ENCODE assay signal across 25 cellular contexts in genomic region chr18:69808399-69808798, GRCh38.
DNase-seq lines count a peak whose midpoint lies in the region; ATAC-seq and TF ChIP-seq lines count a peak whose summit lies in the region.
"Had no signal": no experiment of that assay in that cellular context is flagged by ENCODE, and none has a peak within 500 bp of the region (broad histone marks: within the 10 kb centered on the region; RNA-seq: fewer than 3 reads in every experiment).

No MANE protein-coding gene starts in this region.

- H3K36me3 ChIP-seq in GM23338 (ENCODE audit: insufficient read depth): no peaks in the 10 kb centered on the region
- H3K36me3 ChIP-seq in endodermal cell (ENCODE audit: control insufficient read depth, insufficient read depth, low read length): no peaks in the 10 kb centered on the region
- H3K36me3 ChIP-seq in suprapubic skin: no peaks in the 10 kb centered on the region
- H3K36me3 ChIP-seq: BE2C, BLaER1 had no signal

- no peaks in the 10 kb centered on the region for H3K36me3 Mint-ChIP-seq in GM23338 (ENCODE audit: low read depth)
- no peaks in the 10 kb centered on the region for H3K36me3 Mint-ChIP-seq in endodermal cell (ENCODE audit: low read depth)
- H3K36me3 Mint-ChIP-seq: CD14-positive monocyte; CD4-positive, CD25-positive, alpha-beta regulatory T cell had no signal

- H3K27ac ChIP-seq in GM23338 (ENCODE audit: low read depth): no peak overlapping the region
- H3K27ac ChIP-seq in endodermal cell (ENCODE audit: low read depth, low read length): no peak overlapping the region
- no peak overlapping the region for H3K27ac ChIP-seq in suprapubic skin
- H3K27ac ChIP-seq: BLaER1 had no signal

- peaks cover 11% of the 10 kb centered on the region; the same call in 1 of the 2 replicates for H3K9me2 ChIP-seq in GM23338 (ENCODE audit: insufficient read depth)

- H3K4me3 Mint-ChIP-seq in GM23338: no peak overlapping the region
- H3K4me3 Mint-ChIP-seq in endodermal cell: no peak overlapping the region
- H3K4me3 Mint-ChIP-seq: CD14-positive monocyte; CD4-positive, alpha-beta memory T cell; CD4-positive, CD25-positive, alpha-beta regulatory T cell; CD8-positive, alpha-beta memory T cell had no signal

- H3K4me2 ChIP-seq in GM23338: no peak overlapping the region
- H3K4me2 ChIP-seq: BLaER1 had no signal

- no peaks in the 10 kb centered on the region for H3F3A ChIP-seq in GM23338 (replicated peaks; ENCODE audit: low read depth)

- no peaks in the 10 kb centered on the region for H4K20me1 ChIP-seq in GM23338 (replicated peaks; ENCODE audit: insufficient read depth)
- H4K20me1 ChIP-seq: BLaER1 had no signal

- no peak for TF ChIP-seq EP300 in suprapubic skin (IDR thresholded peaks at IDR 0.05)

- no peaks in the 10 kb centered on the region for H3K27me3 Mint-ChIP-seq in GM23338 (ENCODE audit: insufficient read depth, low read depth, poor library complexity)
- H3K27me3 Mint-ChIP-seq in endodermal cell (ENCODE audit: insufficient read depth): no peaks in the 10 kb centered on the region
- H3K27me3 Mint-ChIP-seq: CD4-positive, alpha-beta memory T cell; CD8-positive, alpha-beta memory T cell had no signal

- H3K27me3 ChIP-seq in GM23338 (ENCODE audit: insufficient read depth) (no peaks in the 10 kb centered on the region), endodermal cell (ENCODE audit: control insufficient read depth, insufficient read depth, low read length, poor library complexity, severe bottlenecking) (no peaks in the 10 kb centered on the region), suprapubic skin (no peaks in the 10 kb centered on the region)
- H3K27me3 ChIP-seq: BE2C, BLaER1 had no signal

- no peak overlapping the region for H2AFZ ChIP-seq in GM23338

- TF ChIP-seq CTCF in GM23338 (conservative IDR thresholded peaks at IDR 0.05; ENCODE audit: low read depth in 2 of 2) (no peak), endodermal cell (conservative IDR thresholded peaks at IDR 0.05) (no peak), suprapubic skin (IDR thresholded peaks at IDR 0.05) (no peak)

- TF ChIP-seq POLR2A in suprapubic skin (IDR thresholded peaks at IDR 0.05): no peak

- DNase-seq in GM23338 (ENCODE audit: low spot score): no peak
- no peak for DNase-seq in endodermal cell
- DNase-seq in suprapubic skin (ENCODE audit: low spot score in 2 of 2): no peak
- no peak for DNase-seq in glomerular visceral epithelial cell (ENCODE audit: extremely low spot score)
- DNase-seq in kidney tubule cell (ENCODE audit: low spot score): no peak
- DNase-seq: 8988T; ACHN; BE2C; C1 segment of cervical spinal cord; CD4-positive, alpha-beta memory T cell; CD4-positive, CD25-positive, alpha-beta regulatory T cell; CD8-positive, alpha-beta memory T cell; COR-L47; DMS 273 treated with DMSO at 0.1 percent for 48 hours; DMS153; DMS53; DMS79; DND-41; EL; GDM1 had no signal

- no peaks in the 10 kb centered on the region for H3K79me2 ChIP-seq in GM23338 (replicated peaks; ENCODE audit: insufficient read depth)

- no peak overlapping the region for H3K9ac ChIP-seq in endodermal cell (ENCODE audit: extremely low read depth, low read length, poor library complexity, severe bottlenecking)
- H3K9ac ChIP-seq: BLaER1 had no signal

- H3K4me3 ChIP-seq in GM23338 (no peak overlapping the region), endodermal cell (ENCODE audit: low read length) (peak overlapping the region; percentile 1), suprapubic skin (no peak overlapping the region)
- H3K4me3 ChIP-seq: BLaER1 had no signal

- H3K4me1 ChIP-seq in GM23338 (ENCODE audit: insufficient read depth): no peaks in the 10 kb centered on the region
- H3K4me1 ChIP-seq in endodermal cell (ENCODE audit: control insufficient read depth, insufficient read depth, low read length): no peaks in the 10 kb centered on the region
- H3K4me1 ChIP-seq in suprapubic skin: no peaks in the 10 kb centered on the region
- H3K4me1 ChIP-seq: BE2C, BLaER1 had no signal

- WGBS in endodermal cell (ENCODE audit: insufficient coverage in 1 of 2, insufficient read length in 1 of 2), 2 experiments: 90% methylated on average over 2 of the region's 2 CpGs; no CpG with 5 or more reads in 1 of the 2 experiments
- 78% methylated on average over 2 of the region's 2 CpGs for WGBS in suprapubic skin

- H3K4me1 Mint-ChIP-seq in GM23338 (no peaks in the 10 kb centered on the region), endodermal cell (peaks cover 11% of the 10 kb centered on the region)
- H3K4me1 Mint-ChIP-seq: CD14-positive monocyte had no signal

- H3K9me3 Mint-ChIP-seq in GM23338: peaks cover 4% of the 10 kb centered on the region; the same call in 2 of the 3 replicates
- peaks cover 6% of the 10 kb centered on the region for H3K9me3 Mint-ChIP-seq in endodermal cell
- H3K9me3 Mint-ChIP-seq: CD8-positive, alpha-beta memory T cell had no signal

- H3K9me3 ChIP-seq in endodermal cell (ENCODE audit: control insufficient read depth, low read length) (peaks cover 21% of the 10 kb centered on the region), suprapubic skin (no peaks in the 10 kb centered on the region)
- H3K9me3 ChIP-seq: BE2C, BLaER1 had no signal

- ATAC-seq in GM18867 (IDR thresholded peaks at IDR 0.05; ENCODE audit: unreplicated experiment) (peak; percentile 66), GM19351 (IDR thresholded peaks at IDR 0.05; ENCODE audit: unreplicated experiment) (peak; percentile 73), GM23338 (no peak), GM18502 (IDR thresholded peaks at IDR 0.05; ENCODE audit: poor library complexity, unreplicated experiment) (no peak)

- H3K27ac Mint-ChIP-seq in GM23338: peak overlapping the region; percentile 18; the same call in 1 of the 2 replicates
- H3K27ac Mint-ChIP-seq in endodermal cell: no peak overlapping the region
- H3K27ac Mint-ChIP-seq: CD14-positive monocyte; CD4-positive, CD25-positive, alpha-beta regulatory T cell had no signal

TF ChIP-seq in GM23338, 12 proteins besides CTCF, POLR2A, EP300 and RAD21 (continues in another document):
- no peak for TF ChIP-seq JUNB (IDR thresholded peaks at IDR 0.05; ENCODE audit: unreplicated experiment)
- no peak for TF ChIP-seq CREB1 (CRISPR knock-in tag; IDR thresholded peaks at IDR 0.05; ENCODE audit: low read depth)
- TF ChIP-seq ZNF114 (CRISPR knock-in tag; IDR thresholded peaks at IDR 0.05): no peak
- no peak for TF ChIP-seq ZNF462 (CRISPR knock-in tag; IDR thresholded peaks at IDR 0.05)
- TF ChIP-seq POLR2AphosphoS5 (IDR thresholded peaks at IDR 0.05; ENCODE audit: low read depth): no peak

Comparison
In these comparisons a context has a peak if more than half of its experiments do, and no peak if none do; other contexts are left out.
1. ATAC-seq: peak in GM18867 (single experiment) and GM19351 (single experiment); none in GM23338 (single experiment) and GM18502 (single experiment).